Comparison of ENCODE assay signal across 8 cellular contexts in genomic region chr22:41411021-41411851, GRCh38. TPM values are rescaled to one million over a fixed set of nuclear protein-coding genes. Genes with fewer than 3 reads are reported as not detected.
DNase-seq lines count a peak whose midpoint lies in the region; ATAC-seq and TF ChIP-seq lines count a peak whose summit lies in the region.
"Had no signal": no experiment of that assay in that cellular context is flagged by ENCODE, and none has a peak within 500 bp of the region (broad histone marks: within the 10 kb centered on the region; RNA-seq: fewer than 3 reads in every experiment).

No MANE protein-coding gene starts in this region.

- peak overlapping the region; percentile 1 for H3K4me3 ChIP-seq in Loucy (ENCODE audit: low read length, poor library complexity, severe bottlenecking)
- H3K4me3 ChIP-seq in right lobe of liver: no peak overlapping the region
- H3K4me3 ChIP-seq in MG63: no peak overlapping the region

- H3K9me2 ChIP-seq in Loucy (replicated peaks; ENCODE audit: low read depth, low read length): no peaks in the 10 kb centered on the region

- H3K79me2 ChIP-seq in Loucy (ENCODE audit: insufficient read depth, low read length): peaks cover 32% of the 10 kb centered on the region

- peak overlapping the region; percentile 89 for H3K4me2 ChIP-seq in Loucy (ENCODE audit: low read depth, low read length, poor library complexity, severe bottlenecking)

- intact Hi-C loops in right lobe of liver (cut with DNase I): no loop called here

- 72% methylated on average over 6 of the region's 11 CpGs for WGBS in right lobe of liver (ENCODE audit: insufficient coverage, low coverage, low lambda C conversion rate, missing lambda C conversion rate)

- peaks cover 20% of the 10 kb centered on the region for H3K4me1 ChIP-seq in Loucy (ENCODE audit: insufficient read depth, low read length, poor library complexity, severe bottlenecking)
- H3K4me1 ChIP-seq in right lobe of liver: peaks cover 0 to 42% (median 22%) of the 10 kb centered on the region in 4 donors

- H3K27ac ChIP-seq in angular gyrus (ENCODE audit: low read depth, low read length): peak overlapping the region; percentile 100
- H3K27ac ChIP-seq in right lobe of liver: peak overlapping the region in 2 of 3 donors; percentile 98 to 100
- H3K27ac ChIP-seq in substantia nigra (ENCODE audit: low read depth, low read length, poor library complexity, severe bottlenecking): peak overlapping the region; percentile 100

- H3K27me3 ChIP-seq in Loucy (ENCODE audit: insufficient read depth, low read length, poor library complexity, severe bottlenecking) (no peaks in the 10 kb centered on the region), right lobe of liver (no peaks in the 10 kb centered on the region), MG63 (no peaks in the 10 kb centered on the region)

- no peak overlapping the region for H2AFZ ChIP-seq in Loucy (ENCODE audit: low read length)

- no peak for DNase-seq in right lobe of liver
- peak in 26 of 49 donors; percentile 20 to 69 (median 44) for DNase-seq in substantia nigra (lab: John Stamatoyannopoulos, UW)
- DNase-seq in MG63: no peak
- DNase-seq in mucosa of gallbladder (ENCODE audit: low spot score): no peak
- DNase-seq in stimulated activated CD4-positive, alpha-beta T cell treated with anti-CD3 and anti-CD28 coated beads, Interleukin-4, amount 100 ng/mL, for 1 hour: no peak

- no peak for ATAC-seq in right lobe of liver
- ATAC-seq: Panc1 had no signal

- TF ChIP-seq CTCF in Loucy (conservative IDR thresholded peaks at IDR 0.05; ENCODE audit: low read length) (no peak), right lobe of liver (IDR thresholded peaks at IDR 0.05) (no peak)

- H3K36me3 ChIP-seq in Loucy (ENCODE audit: insufficient read depth, low read length) (no peaks in the 10 kb centered on the region), right lobe of liver (no peaks in the 10 kb centered on the region), MG63 (no peaks in the 10 kb centered on the region)

- H3K9me3 ChIP-seq in Loucy (ENCODE audit: insufficient read depth, low read depth, low read length) (no peaks in the 10 kb centered on the region), right lobe of liver (no peaks in the 10 kb centered on the region), MG63 (no peaks in the 10 kb centered on the region)

- H4K20me1 ChIP-seq in Loucy (ENCODE audit: insufficient read depth, low read length, poor library complexity, severe bottlenecking): peaks cover 7% of the 10 kb centered on the region

- H3F3A ChIP-seq in Loucy (ENCODE audit: low read depth): no peaks in the 10 kb centered on the region

- peak; percentile 11 for TF ChIP-seq POLR2A in right lobe of liver (IDR thresholded peaks at IDR 0.05)

- peak overlapping the region; percentile 84 for H3K9ac ChIP-seq in Loucy (ENCODE audit: low read depth, low read length, poor library complexity, severe bottlenecking)

RNA-seq across cellular contexts. Expression of gene TEF, which starts 29.5 kb away (rescaled TPM):
- total RNA-seq in right lobe of liver: 10 to 100 TPM in 4 of 6 experiments, 1 to 10 TPM in 2; 6.1 to 28.9 (median 15.5) TPM
- 6.1 and 6.4 TPM in 2 replicates for total RNA-seq in MG63 (2014; rRNA removed; shearing (Covaris generic); ENCODE audit: low replicate concordance)
- total RNA-seq in mucosa of gallbladder: 28.4 TPM

RNA-seq across cellular contexts. Expression of gene TOB2, which starts 35.4 kb away (rescaled TPM):
- total RNA-seq in right lobe of liver (10 to 100 TPM; 11.6 to 33.4 (median 19.4) TPM), mucosa of gallbladder (131 TPM)
- total RNA-seq in MG63 (2014; rRNA removed; shearing (Covaris generic); ENCODE audit: low replicate concordance): 26.2 and 36.0 TPM in 2 replicates

RNA-seq across cellular contexts. Expression of gene PHF5A, which starts 57.3 kb away (rescaled TPM):
- total RNA-seq in right lobe of liver (10 to 100 TPM; 12.1 to 20.7 (median 14.5) TPM), mucosa of gallbladder (29.1 TPM)
- 101 and 111 TPM in 2 replicates for total RNA-seq in MG63 (2014; rRNA removed; shearing (Covaris generic); ENCODE audit: low replicate concordance)

RNA-seq across cellular contexts. Expression of gene ACO2, which starts 57.7 kb away (rescaled TPM):
- 100 to 1,000 TPM in 2 of 6 experiments, 10 to 100 TPM in 4; 62.6 to 135 (median 66.8) TPM for total RNA-seq in right lobe of liver
- total RNA-seq in MG63 (2014; rRNA removed; shearing (Covaris generic); ENCODE audit: low replicate concordance): 53.2 and 90.1 TPM in 2 replicates
- total RNA-seq in mucosa of gallbladder: 172 TPM

Comparison
In these comparisons a context has a peak if more than half of its experiments do, and no peak if none do; other contexts are left out.
1. DNase-seq: peak in substantia nigra (26 of 49); none in right lobe of liver (0 of 3), MG63 (single experiment), mucosa of gallbladder (single experiment) and stimulated activated CD4-positive, alpha-beta T cell treated with anti-CD3 and anti-CD28 coated beads, Interleukin-4, amount 100 ng/mL, for 1 hour (single experiment).
2. Peak in every context shown above with its lines, with median percentiles within 50 percentile points of each other: H3K27ac ChIP-seq.